In the genomic region with DNA sequence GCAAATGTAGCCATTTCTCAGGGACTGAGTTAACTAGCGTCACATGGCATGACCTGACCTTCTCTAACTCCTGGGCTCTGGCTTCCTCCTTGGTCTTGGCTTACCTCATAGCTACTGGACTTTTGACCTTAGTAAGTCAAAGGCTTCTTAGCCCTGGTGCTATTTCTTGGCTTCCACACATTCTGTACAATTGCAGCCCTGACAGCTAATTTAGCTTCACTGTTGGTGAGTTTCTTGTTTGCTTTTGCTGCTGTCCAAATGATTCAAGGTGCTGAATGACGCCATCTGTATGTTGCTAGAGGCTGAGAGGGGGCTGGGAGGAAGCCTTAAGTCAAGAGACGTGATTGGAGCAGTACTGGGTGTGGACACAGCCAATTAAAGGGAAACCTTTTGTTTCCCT, we compare ENCODE assay signal across 2 cellular contexts.
TF ChIP-seq lines count a peak whose summit lies in the region.

No MANE protein-coding gene starts in this region.

TF ChIP-seq in A549, 52 proteins besides CTCF, POLR2A, EP300 and RAD21 (continues in another document):
- TF ChIP-seq CHD4 (IDR thresholded peaks at IDR 0.05; ENCODE audit: borderline replicate concordance) (no peak), RARB (CRISPR knock-in tag; IDR thresholded peaks at IDR 0.05) (no peak), HEYL (CRISPR knock-in tag; IDR thresholded peaks at IDR 0.05) (no peak), FOSL2 (IDR thresholded peaks at IDR 0.05) (no peak), FOSL2 (CRISPR knock-in tag; IDR thresholded peaks at IDR 0.05) (peak; percentile 17; the same call in 1 of the 2 replicates), CEBPB (IDR thresholded peaks at IDR 0.05) (no peak; a peak in 1 of 4 replicates), ESRRA (IDR thresholded peaks at IDR 0.05; ENCODE audit: borderline replicate concordance, low read length) (no peak), JUNB (IDR thresholded peaks at IDR 0.05) (no peak), ZC3H11A (IDR thresholded peaks at IDR 0.05) (no peak), EHMT2 (IDR thresholded peaks at IDR 0.05; ENCODE audit: low read depth) (peak; percentile 77), BHLHE40 (IDR thresholded peaks at IDR 0.05; ENCODE audit: low read depth, low read length) (no peak), RFX5 (IDR thresholded peaks at IDR 0.05) (no peak), FOSB (CRISPR knock-in tag; IDR thresholded peaks at IDR 0.05) (no peak), PHF8 (IDR thresholded peaks at IDR 0.05; ENCODE audit: borderline replicate concordance, low read depth) (no peak), POLR2AphosphoS2 (conservative IDR thresholded peaks at IDR 0.05; ENCODE audit: low read length) (no peak), RNF2 (IDR thresholded peaks at IDR 0.05; ENCODE audit: borderline replicate concordance, low read depth) (no peak), KDM1A (IDR thresholded peaks at IDR 0.05; ENCODE audit: low read depth) (no peak), RCOR1 (IDR thresholded peaks at IDR 0.05; ENCODE audit: low read depth, low read length) (no peak), CHD2 (IDR thresholded peaks at IDR 0.05; ENCODE audit: low read length, partially characterized antibody) (no peak), ZSCAN20 (CRISPR knock-in tag; IDR thresholded peaks at IDR 0.05) (peak; percentile 70; the same call in 1 of the 2 replicates), SREBF2 (IDR thresholded peaks at IDR 0.05) (no peak), EHF (CRISPR knock-in tag; IDR thresholded peaks at IDR 0.05) (no peak), MAZ (IDR thresholded peaks at IDR 0.05; ENCODE audit: borderline replicate concordance, low read depth, low read length) (no peak), SMC3 (IDR thresholded peaks at IDR 0.05) (no peak), CBX2 (IDR thresholded peaks at IDR 0.05; ENCODE audit: borderline replicate concordance, low read depth) (no peak), ZFP36 (IDR thresholded peaks at IDR 0.05; ENCODE audit: borderline replicate concordance, partially characterized antibody) (no peak), CBX8 (IDR thresholded peaks at IDR 0.05) (no peak)
- TF ChIP-seq, protein P1, sequence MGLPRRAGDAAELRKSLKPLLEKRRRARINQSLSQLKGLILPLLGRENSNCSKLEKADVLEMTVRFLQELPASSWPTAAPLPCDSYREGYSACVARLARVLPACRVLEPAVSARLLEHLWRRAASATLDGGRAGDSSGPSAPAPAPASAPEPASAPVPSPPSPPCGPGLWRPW (IDR thresholded peaks at IDR 0.05), result no peak
- TF ChIP-seq, protein P2, sequence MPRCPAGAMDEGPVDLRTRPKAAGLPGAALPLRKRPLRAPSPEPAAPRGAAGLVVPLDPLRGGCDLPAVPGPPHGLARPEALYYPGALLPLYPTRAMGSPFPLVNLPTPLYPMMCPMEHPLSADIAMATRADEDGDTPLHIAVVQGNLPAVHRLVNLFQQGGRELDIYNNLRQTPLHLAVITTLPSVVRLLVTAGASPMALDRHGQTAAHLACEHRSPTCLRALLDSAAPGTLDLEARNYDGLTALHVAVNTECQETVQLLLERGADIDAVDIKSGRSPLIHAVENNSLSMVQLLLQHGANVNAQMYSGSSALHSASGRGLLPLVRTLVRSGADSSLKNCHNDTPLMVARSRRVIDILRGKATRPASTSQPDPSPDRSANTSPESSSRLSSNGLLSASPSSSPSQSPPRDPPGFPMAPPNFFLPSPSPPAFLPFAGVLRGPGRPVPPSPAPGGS (IDR thresholded peaks at IDR 0.05), result no peak
- TF ChIP-seq, protein P3, sequence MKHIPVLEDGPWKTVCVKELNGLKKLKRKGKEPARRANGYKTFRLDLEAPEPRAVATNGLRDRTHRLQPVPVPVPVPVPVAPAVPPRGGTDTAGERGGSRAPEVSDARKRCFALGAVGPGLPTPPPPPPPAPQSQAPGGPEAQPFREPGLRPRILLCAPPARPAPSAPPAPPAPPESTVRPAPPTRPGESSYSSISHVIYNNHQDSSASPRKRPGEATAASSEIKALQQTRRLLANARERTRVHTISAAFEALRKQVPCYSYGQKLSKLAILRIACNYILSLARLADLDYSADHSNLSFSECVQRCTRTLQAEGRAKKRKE (CRISPR knock-in tag; IDR thresholded peaks at IDR 0.05; ENCODE audit: low read depth), result no peak
- TF ChIP-seq, protein P4, sequence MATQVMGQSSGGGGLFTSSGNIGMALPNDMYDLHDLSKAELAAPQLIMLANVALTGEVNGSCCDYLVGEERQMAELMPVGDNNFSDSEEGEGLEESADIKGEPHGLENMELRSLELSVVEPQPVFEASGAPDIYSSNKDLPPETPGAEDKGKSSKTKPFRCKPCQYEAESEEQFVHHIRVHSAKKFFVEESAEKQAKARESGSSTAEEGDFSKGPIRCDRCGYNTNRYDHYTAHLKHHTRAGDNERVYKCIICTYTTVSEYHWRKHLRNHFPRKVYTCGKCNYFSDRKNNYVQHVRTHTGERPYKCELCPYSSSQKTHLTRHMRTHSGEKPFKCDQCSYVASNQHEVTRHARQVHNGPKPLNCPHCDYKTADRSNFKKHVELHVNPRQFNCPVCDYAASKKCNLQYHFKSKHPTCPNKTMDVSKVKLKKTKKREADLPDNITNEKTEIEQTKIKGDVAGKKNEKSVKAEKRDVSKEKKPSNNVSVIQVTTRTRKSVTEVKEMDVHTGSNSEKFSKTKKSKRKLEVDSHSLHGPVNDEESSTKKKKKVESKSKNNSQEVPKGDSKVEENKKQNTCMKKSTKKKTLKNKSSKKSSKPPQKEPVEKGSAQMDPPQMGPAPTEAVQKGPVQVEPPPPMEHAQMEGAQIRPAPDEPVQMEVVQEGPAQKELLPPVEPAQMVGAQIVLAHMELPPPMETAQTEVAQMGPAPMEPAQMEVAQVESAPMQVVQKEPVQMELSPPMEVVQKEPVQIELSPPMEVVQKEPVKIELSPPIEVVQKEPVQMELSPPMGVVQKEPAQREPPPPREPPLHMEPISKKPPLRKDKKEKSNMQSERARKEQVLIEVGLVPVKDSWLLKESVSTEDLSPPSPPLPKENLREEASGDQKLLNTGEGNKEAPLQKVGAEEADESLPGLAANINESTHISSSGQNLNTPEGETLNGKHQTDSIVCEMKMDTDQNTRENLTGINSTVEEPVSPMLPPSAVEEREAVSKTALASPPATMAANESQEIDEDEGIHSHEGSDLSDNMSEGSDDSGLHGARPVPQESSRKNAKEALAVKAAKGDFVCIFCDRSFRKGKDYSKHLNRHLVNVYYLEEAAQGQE (IDR thresholded peaks at IDR 0.05), result peak; percentile 92
- TF ChIP-seq, protein P5, sequence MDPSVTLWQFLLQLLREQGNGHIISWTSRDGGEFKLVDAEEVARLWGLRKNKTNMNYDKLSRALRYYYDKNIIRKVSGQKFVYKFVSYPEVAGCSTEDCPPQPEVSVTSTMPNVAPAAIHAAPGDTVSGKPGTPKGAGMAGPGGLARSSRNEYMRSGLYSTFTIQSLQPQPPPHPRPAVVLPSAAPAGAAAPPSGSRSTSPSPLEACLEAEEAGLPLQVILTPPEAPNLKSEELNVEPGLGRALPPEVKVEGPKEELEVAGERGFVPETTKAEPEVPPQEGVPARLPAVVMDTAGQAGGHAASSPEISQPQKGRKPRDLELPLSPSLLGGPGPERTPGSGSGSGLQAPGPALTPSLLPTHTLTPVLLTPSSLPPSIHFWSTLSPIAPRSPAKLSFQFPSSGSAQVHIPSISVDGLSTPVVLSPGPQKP (IDR thresholded peaks at IDR 0.05; ENCODE audit: low read depth, low read length), result no peak
- TF ChIP-seq, protein P6, sequence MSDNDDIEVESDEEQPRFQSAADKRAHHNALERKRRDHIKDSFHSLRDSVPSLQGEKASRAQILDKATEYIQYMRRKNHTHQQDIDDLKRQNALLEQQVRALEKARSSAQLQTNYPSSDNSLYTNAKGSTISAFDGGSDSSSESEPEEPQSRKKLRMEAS (IDR thresholded peaks at IDR 0.05), result no peak

TF ChIP-seq in IMR-90, 13 proteins besides CTCF, POLR2A, EP300 and RAD21 (continued from another document):
- no peak for TF ChIP-seq NFE2L2 (IDR thresholded peaks at IDR 0.05; ENCODE audit: low read depth, low read length)
- TF ChIP-seq, protein P7, sequence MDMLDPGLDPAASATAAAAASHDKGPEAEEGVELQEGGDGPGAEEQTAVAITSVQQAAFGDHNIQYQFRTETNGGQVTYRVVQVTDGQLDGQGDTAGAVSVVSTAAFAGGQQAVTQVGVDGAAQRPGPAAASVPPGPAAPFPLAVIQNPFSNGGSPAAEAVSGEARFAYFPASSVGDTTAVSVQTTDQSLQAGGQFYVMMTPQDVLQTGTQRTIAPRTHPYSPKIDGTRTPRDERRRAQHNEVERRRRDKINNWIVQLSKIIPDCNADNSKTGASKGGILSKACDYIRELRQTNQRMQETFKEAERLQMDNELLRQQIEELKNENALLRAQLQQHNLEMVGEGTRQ (IDR thresholded peaks at IDR 0.05; ENCODE audit: low read depth, low read length), result no peak
- no peak for TF ChIP-seq SMC3 (IDR thresholded peaks at IDR 0.05; ENCODE audit: low read depth, low read length)
- no peak for TF ChIP-seq CEBPB (IDR thresholded peaks at IDR 0.05; ENCODE audit: low read depth, low read length)
- no peak for TF ChIP-seq RFX5 (IDR thresholded peaks at IDR 0.05; ENCODE audit: low read depth, low read length)
- no peak for TF ChIP-seq RCOR1 (IDR thresholded peaks at IDR 0.05; ENCODE audit: insufficient replicate concordance, low read length)
- TF ChIP-seq CHD1 (IDR thresholded peaks at IDR 0.05; ENCODE audit: low read depth, low read length), result no peak
- no peak for TF ChIP-seq MAFK (IDR thresholded peaks at IDR 0.05; ENCODE audit: low read depth, low read length)
- TF ChIP-seq FOS (IDR thresholded peaks at IDR 0.05; ENCODE audit: low read depth, low read length), result no peak
- TF ChIP-seq, protein P5 (IDR thresholded peaks at IDR 0.05; ENCODE audit: borderline replicate concordance, low read depth, low read length), result no peak
- no peak for TF ChIP-seq BHLHE40 (IDR thresholded peaks at IDR 0.05; ENCODE audit: low read depth, low read length)
- no peak for TF ChIP-seq MXI1 (IDR thresholded peaks at IDR 0.05; ENCODE audit: borderline replicate concordance, low read depth, low read length)
TF ChIP-seq in IMR-90: peak in this region for 0.
